ENCODE assay signal across 1 cellular context in genomic region chr4:143581331-143581961, GRCh38.
TF ChIP-seq lines count a peak whose summit lies in the region.

No MANE protein-coding gene starts in this region.

TF ChIP-seq in HepG2, 621 proteins besides CTCF, POLR2A, EP300 and RAD21 (continued from another document):
- no peak for TF ChIP-seq PRDM15 (CRISPR knock-in tag; IDR thresholded peaks at IDR 0.05)
